Comparison of ENCODE assay signal across 25 cellular contexts in the genomic region with DNA sequence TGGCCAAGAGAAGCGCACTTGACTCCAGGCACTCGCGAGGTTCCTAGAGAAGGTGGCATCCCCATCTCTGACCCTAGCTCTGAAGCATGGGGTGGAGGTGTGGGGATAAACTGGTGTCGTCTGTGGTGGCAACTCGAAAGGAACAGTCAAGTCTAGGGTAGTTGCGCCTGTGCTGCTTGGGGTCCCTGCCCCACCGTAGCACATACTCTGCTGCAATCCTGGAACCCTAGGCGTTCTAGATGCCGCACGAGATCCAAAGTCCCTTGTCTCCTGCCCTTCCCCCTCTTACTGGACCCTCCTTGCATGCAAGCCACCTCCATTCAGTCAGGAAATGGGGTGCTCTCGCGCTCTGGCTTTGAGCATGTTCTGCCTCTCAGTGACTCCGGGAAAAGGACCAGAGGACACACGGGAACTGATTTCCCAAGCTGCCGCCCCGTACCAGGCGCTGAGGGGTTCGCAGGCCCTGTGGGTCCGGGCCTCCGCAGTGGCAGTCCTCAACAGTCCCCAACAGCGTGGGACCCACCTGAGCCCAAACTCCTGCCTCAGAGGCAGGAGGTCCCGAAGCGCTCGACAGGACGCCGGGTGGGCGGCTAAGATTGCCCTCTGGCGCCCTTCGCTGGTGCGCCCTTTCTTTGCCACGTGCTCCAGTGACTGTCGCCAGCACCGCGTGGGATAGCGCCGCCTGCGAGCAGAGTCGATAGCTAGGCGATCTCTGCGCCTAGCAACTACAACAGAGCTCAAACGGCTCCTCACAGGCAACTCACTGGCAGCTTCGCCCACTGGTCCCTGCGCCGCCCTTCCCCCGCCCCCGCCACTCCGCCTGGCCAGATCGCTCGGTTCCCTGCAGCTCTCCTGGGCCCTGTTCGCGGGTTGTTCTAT.
"Had no signal": no experiment of that assay in that cellular context is flagged by ENCODE, and none has a peak within 500 bp of the region (broad histone marks: within the 10 kb centered on the region; RNA-seq: fewer than 3 reads in every experiment).

No MANE protein-coding gene starts in this region.

- H3K4me3 ChIP-seq: breast epithelium, colonic mucosa, gastrocnemius medialis, hepatocyte, left lung, lower lobe of right lung, right lobe of liver, skin epidermis, tibial nerve had no signal

- H3K27me3 Mint-ChIP-seq: activated CD4-positive, alpha-beta T cell treated with anti-CD3 and anti-CD28 coated beads for 36 hours; activated CD8-positive, alpha-beta memory T cell treated with anti-CD3 and anti-CD28 coated beads, Interleukin-2, amount 10 ng/mL, durations not matched to agents 7 days and 5 days; progenitor cell of endocrine pancreas had no signal

- H3K36me3 Mint-ChIP-seq: activated CD8-positive, alpha-beta memory T cell treated with anti-CD3 and anti-CD28 coated beads, Interleukin-2, amount 10 ng/mL, durations not matched to agents 7 days and 5 days; activated naive CD4-positive, alpha-beta T cell treated with anti-CD3 and anti-CD28 coated beads, Interleukin-2, amount 50 U/mL, for 72 hours; immature natural killer cell; naive thymus-derived CD8-positive, alpha-beta T cell; stimulated activated naive B cell treated with anti-CD40 and anti-IgM and Interleukin-4, amounts not matched to agents 10 μg/mL and 1 μg/mL and 100 μg/mL, for 72 hours had no signal

- H3K27ac ChIP-seq: breast epithelium, colonic mucosa, gastrocnemius medialis, hepatocyte, left lung, lower lobe of right lung, right lobe of liver, skin epidermis, tibial nerve had no signal

- H3K36me3 ChIP-seq: breast epithelium, colonic mucosa, gastrocnemius medialis, left lung, lower lobe of right lung, right lobe of liver, tibial nerve had no signal

- ATAC-seq: activated CD4-positive, alpha-beta T cell treated with anti-CD3 and anti-CD28 coated beads for 36 hours; activated CD8-positive, alpha-beta memory T cell treated with anti-CD3 and anti-CD28 coated beads, Interleukin-2, amount 10 ng/mL, durations not matched to agents 7 days and 5 days; activated CD8-positive, alpha-beta T cell treated with anti-CD3 and anti-CD28 coated beads, Interleukin-2, amount 10 ng/mL, durations not matched to agents 7 days and 5 days; activated naive CD4-positive, alpha-beta T cell treated with anti-CD3 and anti-CD28 coated beads, Interleukin-2, amount 50 U/mL, for 72 hours; activated T-cell treated with anti-CD3 and anti-CD28 coated beads, Interleukin-2, amount 50 U/mL, for 72 hours; gastrocnemius medialis; left lung; lower lobe of right lung; naive thymus-derived CD8-positive, alpha-beta T cell; right lobe of liver; stimulated activated naive B cell treated with anti-CD40 and anti-IgM and Interleukin-4, amounts not matched to agents 10 μg/mL and 1 μg/mL and 100 μg/mL, for 72 hours had no signal

- H3K9me3 ChIP-seq: colonic mucosa, gastrocnemius medialis, left lung, lower lobe of right lung, right lobe of liver, tibial nerve had no signal

- H3K4me3 Mint-ChIP-seq: activated CD4-positive, alpha-beta T cell treated with anti-CD3 and anti-CD28 coated beads for 36 hours; activated CD8-positive, alpha-beta memory T cell treated with anti-CD3 and anti-CD28 coated beads, Interleukin-2, amount 10 ng/mL, durations not matched to agents 7 days and 5 days; activated CD8-positive, alpha-beta T cell treated with anti-CD3 and anti-CD28 coated beads, Interleukin-2, amount 10 ng/mL, durations not matched to agents 7 days and 5 days; activated T-cell treated with anti-CD3 and anti-CD28 coated beads, Interleukin-2, amount 50 U/mL, for 72 hours; immature natural killer cell; naive thymus-derived CD8-positive, alpha-beta T cell; stimulated activated naive B cell treated with anti-CD40 and anti-IgM and Interleukin-4, amounts not matched to agents 10 μg/mL and 1 μg/mL and 100 μg/mL, for 72 hours had no signal

- H3K27ac Mint-ChIP-seq: activated CD4-positive, alpha-beta T cell treated with anti-CD3 and anti-CD28 coated beads for 36 hours; activated CD8-positive, alpha-beta memory T cell treated with anti-CD3 and anti-CD28 coated beads, Interleukin-2, amount 10 ng/mL, durations not matched to agents 7 days and 5 days; activated CD8-positive, alpha-beta T cell treated with anti-CD3 and anti-CD28 coated beads, Interleukin-2, amount 10 ng/mL, durations not matched to agents 7 days and 5 days; activated naive CD4-positive, alpha-beta T cell treated with anti-CD3 and anti-CD28 coated beads, Interleukin-2, amount 50 U/mL, for 72 hours; activated T-cell treated with anti-CD3 and anti-CD28 coated beads, Interleukin-2, amount 50 U/mL, for 72 hours; immature natural killer cell; naive thymus-derived CD8-positive, alpha-beta T cell; progenitor cell of endocrine pancreas; stimulated activated naive B cell treated with anti-CD40 and anti-IgM and Interleukin-4, amounts not matched to agents 10 μg/mL and 1 μg/mL and 100 μg/mL, for 72 hours had no signal

- DNase-seq: activated CD4-positive, alpha-beta T cell treated with anti-CD3 and anti-CD28 coated beads for 36 hours; activated CD4-positive, CD25-positive, alpha-beta regulatory T cell; activated CD8-positive, alpha-beta memory T cell treated with anti-CD3 and anti-CD28 coated beads, Interleukin-2, amount 10 ng/mL, durations not matched to agents 7 days and 5 days; activated CD8-positive, alpha-beta T cell treated with anti-CD3 and anti-CD28 coated beads, Interleukin-2, amount 10 ng/mL, durations not matched to agents 7 days and 5 days; activated naive CD4-positive, alpha-beta T cell; activated T-cell treated with anti-CD3 and anti-CD28 coated beads, Interleukin-2, amount 50 U/mL, for 72 hours; colonic mucosa; effector CD8-positive, alpha-beta T cell; gastrocnemius medialis; immature natural killer cell; lower lobe of right lung; mesenchymal stem cell; naive thymus-derived CD8-positive, alpha-beta T cell; right lobe of liver; stimulated activated CD4-positive, alpha-beta T cell treated with anti-CD3 and anti-CD28 coated beads, Interleukin-4, amount 100 ng/mL, for 4 hours; stimulated activated CD8-positive, alpha-beta memory T cell treated with anti-CD3 and anti-CD28 coated beads, Interleukin-4, amount 100 ng/mL, for 48 hours; stimulated activated naive B cell treated with anti-CD40 and anti-IgM and Interleukin-4, amounts not matched to agents 10 μg/mL and 1 μg/mL and 100 μg/mL, for 72 hours; T-helper 2 cell had no signal

- H3K4me1 ChIP-seq: breast epithelium, colonic mucosa, gastrocnemius medialis, left lung, lower lobe of right lung, right lobe of liver, tibial nerve had no signal

- H3K4me1 Mint-ChIP-seq: activated CD4-positive, alpha-beta T cell treated with anti-CD3 and anti-CD28 coated beads for 36 hours; activated CD8-positive, alpha-beta memory T cell treated with anti-CD3 and anti-CD28 coated beads, Interleukin-2, amount 10 ng/mL, durations not matched to agents 7 days and 5 days; immature natural killer cell; naive thymus-derived CD8-positive, alpha-beta T cell had no signal
